Comparison of ENCODE assay signal across 20 cellular contexts in genomic region chr11:13101836-13102574, GRCh38.
A peak's percentile ranks its signal among the peaks of the same experiment; 100 is the strongest.
DNase-seq lines count a peak whose midpoint lies in the region; ATAC-seq, FAIRE-seq and TF ChIP-seq lines count a peak whose summit lies in the region.
"Had no signal": no experiment of that assay in that cellular context is flagged by ENCODE, and none has a peak within 500 bp of the region (broad histone marks: within the 10 kb centered on the region; RNA-seq: fewer than 3 reads in every experiment).

No MANE protein-coding gene starts in this region.

- H3K79me2 ChIP-seq in astrocyte (ENCODE audit: insufficient read depth, low read length): no peaks in the 10 kb centered on the region

- DNase-seq in astrocyte (ENCODE audit: low read depth) (no peak), midbrain (lab: John Stamatoyannopoulos, UW) (peak; percentile 15), NCI-H2107 (lab: John Stamatoyannopoulos, UW) (no peak), NCI-H1417 treated with DMSO at 0.1 percent for 48 hours (lab: John Stamatoyannopoulos, UW) (no peak), aorta (no peak), NCI-H1105 treated with DMSO at 0.1 percent for 48 hours (lab: John Stamatoyannopoulos, UW) (no peak)
- DNase-seq: activated CD4-positive, CD25-positive, alpha-beta regulatory T cell treated with anti-CD3 and anti-CD28 coated beads, Interleukin-2, amount 50 U/mL, for 72 hours; activated CD8-positive, alpha-beta memory T cell treated with anti-CD3 and anti-CD28 coated beads, Interleukin-2, amount 50 U/mL, for 4 hours; Caco-2; effector CD4-positive, alpha-beta T cell; GDM1; HCEC 1CT; naive thymus-derived CD8-positive, alpha-beta T cell; NCI-H1930; NCI-H82 had no signal

- peaks cover 7% of the 10 kb centered on the region for H3K27me3 Mint-ChIP-seq in astrocyte (ENCODE audit: low read depth, unreplicated experiment)

- H3K9me3 Mint-ChIP-seq in astrocyte (ENCODE audit: unreplicated experiment): peaks cover 2% of the 10 kb centered on the region
- H3K9me3 Mint-ChIP-seq: activated naive CD4-positive, alpha-beta T cell treated with anti-CD3 and anti-CD28 coated beads, Interleukin-2, amount 50 U/mL, for 24 hours; T-helper 1 cell treated with Interleukin-12 subunit alpha and Interleukin-12 subunit beta and Interleukin-4 antibody, amounts not matched to agents 30 μg/mL and 1 μg/mL, for 36 hours had no signal

- TF ChIP-seq CTCF in astrocyte (IDR thresholded peaks at IDR 0.05; ENCODE audit: insufficient read depth, low read depth, low read length): no peak

- ATAC-seq in GM19025 (IDR thresholded peaks at IDR 0.05; ENCODE audit: low read depth, unreplicated experiment) (peak; percentile 49), HG03097 (IDR thresholded peaks at IDR 0.05; ENCODE audit: low FRiP score, unreplicated experiment) (peak; percentile 49), aorta (ENCODE audit: low FRiP score) (no peak)
- ATAC-seq: naive thymus-derived CD8-positive, alpha-beta T cell had no signal

- H3K4me1 ChIP-seq in astrocyte (ENCODE audit: insufficient read depth, low read length): no peaks in the 10 kb centered on the region
- no peaks in the 10 kb centered on the region for H3K4me1 ChIP-seq in aorta (ENCODE audit: control insufficient read depth in 1 of 2, insufficient read depth in 2 of 2, low read length in 2 of 2)

- H3K27me3 ChIP-seq in astrocyte (ENCODE audit: insufficient read depth, low read length) (peaks cover 9% of the 10 kb centered on the region), aorta (ENCODE audit: control insufficient read depth in 1 of 2, insufficient read depth in 2 of 2, low read length in 1 of 2) (no peaks in the 10 kb centered on the region)

- H3K36me3 Mint-ChIP-seq in astrocyte (ENCODE audit: low read depth, unreplicated experiment): no peaks in the 10 kb centered on the region
- H3K36me3 Mint-ChIP-seq: activated naive CD4-positive, alpha-beta T cell treated with anti-CD3 and anti-CD28 coated beads, Interleukin-2, amount 50 U/mL, for 24 hours; naive thymus-derived CD8-positive, alpha-beta T cell had no signal

- no peaks in the 10 kb centered on the region for H4K20me1 ChIP-seq in astrocyte (ENCODE audit: insufficient read depth, low read length)

- no peak overlapping the region for H3K4me3 Mint-ChIP-seq in astrocyte (ENCODE audit: unreplicated experiment)
- H3K4me3 Mint-ChIP-seq: activated naive CD4-positive, alpha-beta T cell treated with anti-CD3 and anti-CD28 coated beads, Interleukin-2, amount 50 U/mL, for 24 hours; T-helper 1 cell treated with Interleukin-12 subunit alpha and Interleukin-12 subunit beta and Interleukin-4 antibody, amounts not matched to agents 30 μg/mL and 1 μg/mL, for 36 hours had no signal

- peak overlapping the region; percentile 9 for H2AFZ ChIP-seq in astrocyte (ENCODE audit: low read depth, low read length)

- H3K27ac Mint-ChIP-seq in astrocyte (ENCODE audit: unreplicated experiment): no peak overlapping the region
- H3K27ac Mint-ChIP-seq: activated naive CD4-positive, alpha-beta T cell treated with anti-CD3 and anti-CD28 coated beads, Interleukin-2, amount 50 U/mL, for 24 hours; naive thymus-derived CD8-positive, alpha-beta T cell; T-helper 1 cell treated with Interleukin-12 subunit alpha and Interleukin-12 subunit beta and Interleukin-4 antibody, amounts not matched to agents 30 μg/mL and 1 μg/mL, for 36 hours had no signal

- H3K9ac ChIP-seq in astrocyte (ENCODE audit: low read length): no peak overlapping the region

- intact Hi-C loops in aorta (cut with DNase I): no loop called here

- H3K4me2 ChIP-seq in astrocyte (ENCODE audit: low read length): no peak overlapping the region

- H3K4me1 Mint-ChIP-seq in astrocyte (ENCODE audit: low read depth, unreplicated experiment): no peaks in the 10 kb centered on the region
- H3K4me1 Mint-ChIP-seq: activated naive CD4-positive, alpha-beta T cell treated with anti-CD3 and anti-CD28 coated beads, Interleukin-2, amount 50 U/mL, for 24 hours had no signal

- 58 to 63% methylated on average over 4 of the region's 4 CpGs for WGBS in aorta, 2 donors

- H3K4me3 ChIP-seq in astrocyte (ENCODE audit: insufficient read depth, low read depth, low read length) (no peak overlapping the region), aorta (ENCODE audit: low read length in 2 of 2) (no peak overlapping the region)

- no peak for FAIRE-seq in astrocyte (lab: Jason Lieb, UNC)
- FAIRE-seq: bronchial epithelial cell had no signal

- peaks cover 4% of the 10 kb centered on the region for H3K9me3 ChIP-seq in astrocyte (ENCODE audit: insufficient read depth, low read depth, low read length)
- peaks cover 2% of the 10 kb centered on the region for H3K9me3 ChIP-seq in aorta (ENCODE audit: control insufficient read depth, low read length)
- H3K9me3 ChIP-seq: Caco-2 had no signal

- no peak overlapping the region for H3K27ac ChIP-seq in astrocyte (ENCODE audit: low read depth, low read length)
- no peak overlapping the region for H3K27ac ChIP-seq in aorta (ENCODE audit: low read depth in 1 of 2, low read length in 2 of 2)

- no peaks in the 10 kb centered on the region for H3K36me3 ChIP-seq in astrocyte (ENCODE audit: insufficient read depth, low read length)
- no peaks in the 10 kb centered on the region for H3K36me3 ChIP-seq in aorta (ENCODE audit: control insufficient read depth in 1 of 2, insufficient read depth in 2 of 2, low read length in 1 of 2)
